20 cellular contexts compared by ENCODE assay signal in genomic region chr15:68098465-68098864, GRCh38.
"Had no signal": no experiment of that assay in that cellular context is flagged by ENCODE, and none has a peak within 500 bp of the region (broad histone marks: within the 10 kb centered on the region; RNA-seq: fewer than 3 reads in every experiment).

No MANE protein-coding gene starts in this region.

- DNase-seq: effector memory CD4-positive, alpha-beta T cell; heart right ventricle; hypothalamus; mammary epithelial cell; naive thymus-derived CD4-positive, alpha-beta T cell; nephron progenitor cell; psoas muscle; retina; right lobe of liver; stimulated activated CD4-positive, alpha-beta T cell treated with anti-CD3 and anti-CD28 coated beads, Interleukin-4, amount 100 ng/mL, for 1 hour; stimulated activated CD8-positive, alpha-beta memory T cell treated with anti-CD3 and anti-CD28 coated beads, Interleukin-4, amount 100 ng/mL, for 48 hours; stimulated activated naive CD8-positive, alpha-beta T cell treated with anti-CD3 and anti-CD28 coated beads, Interleukin-15, Interleukin-2, amounts not matched to agents 100 U/mL and 50 U/mL, for 24 hours; thyroid gland had no signal

- H3K4me1 ChIP-seq: right lobe of liver, suprapubic skin had no signal

- H3K27ac Mint-ChIP-seq: naive thymus-derived CD4-positive, alpha-beta T cell; nephron progenitor cell; stimulated activated effector memory CD8-positive, alpha-beta T cell treated with anti-CD3 and anti-CD28 coated beads, Interleukin-12 subunit alpha, Interleukin-12 subunit beta, amount 100 ng/mL, for 72 hours; type B pancreatic cell had no signal

- H3K27me3 Mint-ChIP-seq: naive thymus-derived CD4-positive, alpha-beta T cell; type B pancreatic cell had no signal

- FAIRE-seq: endometrium, urothelium cell line had no signal

- H3K4me1 Mint-ChIP-seq: nephron progenitor cell had no signal

- H3K27ac ChIP-seq: heart right ventricle, psoas muscle, right lobe of liver, suprapubic skin, thyroid gland had no signal

- H3K27me3 ChIP-seq: heart right ventricle, right lobe of liver, suprapubic skin, thyroid gland had no signal

- H3K4me3 Mint-ChIP-seq: nephron progenitor cell; stimulated activated effector memory CD8-positive, alpha-beta T cell treated with anti-CD3 and anti-CD28 coated beads, Interleukin-12 subunit alpha, Interleukin-12 subunit beta, amount 100 ng/mL, for 72 hours; type B pancreatic cell had no signal

- H3K4me3 ChIP-seq: heart right ventricle, psoas muscle, right lobe of liver, suprapubic skin, thyroid gland had no signal

- ATAC-seq: esophagus mucosa; heart right ventricle; left lobe of liver; naive thymus-derived CD4-positive, alpha-beta T cell; psoas muscle; right lobe of liver; stimulated activated effector memory CD8-positive, alpha-beta T cell treated with anti-CD3 and anti-CD28 coated beads, Interleukin-12 subunit alpha, Interleukin-12 subunit beta, amount 100 ng/mL, for 72 hours; stimulated activated naive CD8-positive, alpha-beta T cell treated with anti-CD3 and anti-CD28 coated beads, Interleukin-15, Interleukin-2, amounts not matched to agents 100 U/mL and 50 U/mL, for 24 hours had no signal
